ENCODE assay signal across 16 cellular contexts in the genomic region with DNA sequence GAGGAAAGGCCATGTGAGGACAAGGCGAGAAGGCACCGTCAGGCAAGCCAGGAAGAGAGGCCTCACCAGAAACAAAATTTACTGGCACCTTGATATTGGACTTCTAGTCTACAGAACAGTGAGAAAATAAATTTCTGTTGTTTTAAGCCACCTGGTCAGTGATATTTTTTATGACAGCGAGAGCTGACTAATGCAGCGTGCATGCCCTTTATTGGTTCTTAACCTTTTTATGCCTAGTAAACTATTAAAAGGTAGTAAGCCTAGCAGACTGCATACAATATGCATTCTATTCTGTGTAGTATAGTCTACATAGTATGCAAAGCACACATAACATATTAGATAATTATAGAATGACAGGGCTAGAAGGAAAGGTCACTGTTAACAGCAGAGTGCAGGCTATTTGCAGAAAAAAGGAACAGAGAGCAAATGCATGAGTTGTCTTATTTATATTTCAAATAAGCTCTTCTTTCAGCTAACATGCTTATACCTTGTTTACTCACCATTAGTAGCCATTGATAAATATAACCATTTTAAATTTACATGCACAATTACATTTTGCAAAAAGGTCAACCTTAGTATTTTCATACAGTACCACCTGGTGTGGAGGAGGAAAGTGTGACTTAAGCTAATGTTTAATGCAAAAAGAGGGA. TPM values are rescaled to one million over a fixed set of nuclear protein-coding genes. Genes with fewer than 3 reads are reported as not detected.
DNase-seq lines count a peak whose midpoint lies in the region; ATAC-seq and TF ChIP-seq lines count a peak whose summit lies in the region.
"Had no signal": no experiment of that assay in that cellular context is flagged by ENCODE, and none has a peak within 500 bp of the region (broad histone marks: within the 10 kb centered on the region; RNA-seq: fewer than 3 reads in every experiment).

No MANE protein-coding gene starts in this region.

- in situ Hi-C loops in brain microvascular endothelial cell (cut with HindIII; ENCODE audit: low pct_ligation_motif_present, low sequenced_read_pairs) = no loop called here

- H3K4me3 Mint-ChIP-seq in memory B cell (no peak overlapping the region), endodermal cell (no peak overlapping the region)
- H3K4me3 Mint-ChIP-seq: activated CD4-positive, alpha-beta T cell treated with anti-CD3 and anti-CD28 coated beads, Interleukin-2, amount 10 ng/mL, durations not matched to agents 24 days and 14 days; activated T-helper 17 cell treated with anti-CD3 and anti-CD28 coated beads, Interleukin-2, amount 50 U/mL, for 72 hours; T-helper 1 cell treated with Interleukin-12 subunit alpha and Interleukin-12 subunit beta and Interleukin-4 antibody, amounts not matched to agents 30 μg/mL and 1 μg/mL, for 36 hours had no signal

- H3K4me1 ChIP-seq in HCT116 (ENCODE audit: control insufficient read depth in 1 of 2, insufficient read depth in 2 of 2, low read length in 2 of 2) = peaks cover 23 to 52% of the 10 kb centered on the region in 2 experiments
- no peaks in the 10 kb centered on the region for H3K4me1 ChIP-seq in endodermal cell (ENCODE audit: control insufficient read depth, insufficient read depth, low read length)
- H3K4me1 ChIP-seq: ascending aorta had no signal

- H3K36me3 ChIP-seq in HCT116 (ENCODE audit: control insufficient read depth in 1 of 2, insufficient read depth in 2 of 2, low read length in 2 of 2) (no peaks in the 10 kb centered on the region), brain microvascular endothelial cell (replicated peaks) (no peaks in the 10 kb centered on the region), endodermal cell (ENCODE audit: control insufficient read depth, insufficient read depth, low read length) (no peaks in the 10 kb centered on the region)
- H3K36me3 ChIP-seq: ascending aorta, Peyer's patch had no signal

- H3K27me3 ChIP-seq in HCT116 (ENCODE audit: insufficient read depth, low read length) (no peaks in the 10 kb centered on the region), brain microvascular endothelial cell (replicated peaks) (no peaks in the 10 kb centered on the region), endodermal cell (ENCODE audit: control insufficient read depth, insufficient read depth, low read length, poor library complexity, severe bottlenecking) (no peaks in the 10 kb centered on the region)
- H3K27me3 ChIP-seq: ascending aorta, Peyer's patch had no signal

- POLR2A ChIA-PET in HCT116 (lab: Charles Lee) = interaction anchor here (0.6 kb wide), 1 partner anchor 52 kb away, joined by 4 read pairs; no protein-coding TSS in a partner anchor

- DNase-seq in HCT116 (ENCODE audit: low read depth, low spot score) (no peak), memory B cell (ENCODE audit: low spot score in 2 of 2) (no peak), brain microvascular endothelial cell (no peak), lower leg skin (ENCODE audit: low spot score in 2 of 2) (no peak), endodermal cell (no peak)
- DNase-seq: activated CD4-positive, alpha-beta T cell treated with anti-CD3 and anti-CD28 coated beads, Interleukin-2, amount 10 ng/mL, durations not matched to agents 24 days and 14 days; KG1; Peyer's patch; stimulated activated CD4-positive, alpha-beta T cell treated with anti-CD3 and anti-CD28 coated beads, Interleukin-2, amount 100 ng/mL, for 24 hours; stimulated activated naive CD4-positive, alpha-beta T cell had no signal

- TF ChIP-seq CTCF in HCT116 (IDR thresholded peaks at IDR 0.05 in 2 of 3, conservative IDR thresholded peaks at IDR 0.05 in 1 of 3; ENCODE audit: borderline replicate concordance in 1 of 3, insufficient read depth in 1 of 3, low read depth in 2 of 3, low read length in 2 of 3) (no peak), brain microvascular endothelial cell (IDR thresholded peaks at IDR 0.05; ENCODE audit: low read depth, low read length, missing control alignments) (no peak), lower leg skin (IDR thresholded peaks at IDR 0.05) (no peak), endodermal cell (conservative IDR thresholded peaks at IDR 0.05) (no peak)

- H3K36me3 Mint-ChIP-seq in memory B cell (peaks cover 1% of the 10 kb centered on the region), endodermal cell (ENCODE audit: low read depth) (no peaks in the 10 kb centered on the region)

- ATAC-seq in GM18502 (IDR thresholded peaks at IDR 0.05; ENCODE audit: poor library complexity, unreplicated experiment) = peak; percentile 71
- peak; percentile 26; the same call in 1 of the 2 replicates for ATAC-seq in HCT116
- peak; percentile 73 for ATAC-seq in HG03378 (IDR thresholded peaks at IDR 0.05; ENCODE audit: unreplicated experiment)
- ATAC-seq in memory B cell (ENCODE audit: low read depth) = peak; percentile 42
- no peak for ATAC-seq in GM21528 (IDR thresholded peaks at IDR 0.05; ENCODE audit: low FRiP score, unreplicated experiment)
- ATAC-seq: activated T-helper 17 cell treated with anti-CD3 and anti-CD28 coated beads, Interleukin-2, amount 50 U/mL, for 72 hours had no signal

- H3K9me3 ChIP-seq in HCT116 (ENCODE audit: control insufficient read depth in 1 of 2, insufficient read depth in 1 of 2, low read depth in 1 of 2, low read length in 2 of 2) = no peaks in the 10 kb centered on the region
- no peaks in the 10 kb centered on the region for H3K9me3 ChIP-seq in endodermal cell (ENCODE audit: control insufficient read depth, low read length)
- H3K9me3 ChIP-seq: ascending aorta, Peyer's patch had no signal

- no peaks in the 10 kb centered on the region for H3K79me2 ChIP-seq in HCT116 (ENCODE audit: insufficient read depth, low read length)

- H3K27ac ChIP-seq in HCT116 (ENCODE audit: low read depth, low read length) (no peak overlapping the region; the same call in 1 of the 2 replicates), brain microvascular endothelial cell (no peak overlapping the region), endodermal cell (ENCODE audit: low read depth, low read length) (no peak overlapping the region)
- H3K27ac ChIP-seq: ascending aorta had no signal

- peak overlapping the region; percentile 48 for H3K4me2 ChIP-seq in HCT116 (ENCODE audit: low read length)

- BruUV-seq in HCT116 (replicated peaks; lab: Mats Ljungman, UMichigan) = no TSS peak

- no peaks in the 10 kb centered on the region for H4K20me1 ChIP-seq in HCT116 (ENCODE audit: insufficient read depth)

- H3K4me1 Mint-ChIP-seq in memory B cell = peaks cover 25% of the 10 kb centered on the region
- peaks cover 4% of the 10 kb centered on the region for H3K4me1 Mint-ChIP-seq in endodermal cell
- H3K4me1 Mint-ChIP-seq: activated T-helper 17 cell treated with anti-CD3 and anti-CD28 coated beads, Interleukin-2, amount 50 U/mL, for 72 hours had no signal

- no peak overlapping the region for H3K4me3 ChIP-seq in HCT116 (replicated peaks in 1 of 2; ENCODE audit: low read depth in 1 of 2, low read length in 2 of 2)
- H3K4me3 ChIP-seq in brain microvascular endothelial cell (ENCODE audit: low read depth, low read length) = no peak overlapping the region
- no peak overlapping the region for H3K4me3 ChIP-seq in lower leg skin (ENCODE audit: low read depth, poor library complexity, severe bottlenecking)
- H3K4me3 ChIP-seq in endodermal cell (ENCODE audit: low read length) = no peak overlapping the region
- H3K4me3 ChIP-seq: ascending aorta, Peyer's patch had no signal

- WGBS in lower leg skin, 2 donors = 81 to 88% methylated on average over 4 of the region's 4 CpGs
- WGBS in endodermal cell (ENCODE audit: insufficient coverage in 1 of 2, insufficient read length in 1 of 2), 2 experiments = 93 to 100% methylated on average over 4 of the region's 4 CpGs

- intact Hi-C loops in HCT116 (cut with micrococcal nuclease) (loop anchor here (10.0 kb wide), 1 partner anchor 558 kb away; no protein-coding TSS in a partner anchor), lower leg skin (cut with DNase I; ENCODE audit: low total_unique reads) (no loop called here)

- no peak overlapping the region for H3K27ac Mint-ChIP-seq in memory B cell
- no peak overlapping the region for H3K27ac Mint-ChIP-seq in endodermal cell
- H3K27ac Mint-ChIP-seq: activated CD4-positive, alpha-beta T cell treated with anti-CD3 and anti-CD28 coated beads, Interleukin-2, amount 10 ng/mL, durations not matched to agents 24 days and 14 days; activated T-helper 17 cell treated with anti-CD3 and anti-CD28 coated beads, Interleukin-2, amount 50 U/mL, for 72 hours; T-helper 1 cell treated with Interleukin-12 subunit alpha and Interleukin-12 subunit beta and Interleukin-4 antibody, amounts not matched to agents 30 μg/mL and 1 μg/mL, for 36 hours had no signal

- H3K9me2 ChIP-seq in HCT116 (ENCODE audit: insufficient read depth) = no peaks in the 10 kb centered on the region

- H3K27me3 Mint-ChIP-seq in memory B cell (no peaks in the 10 kb centered on the region), endodermal cell (ENCODE audit: insufficient read depth) (peaks cover 5% of the 10 kb centered on the region)
- H3K27me3 Mint-ChIP-seq: activated CD4-positive, alpha-beta T cell treated with anti-CD3 and anti-CD28 coated beads, Interleukin-2, amount 10 ng/mL, durations not matched to agents 24 days and 14 days; activated T-helper 17 cell treated with anti-CD3 and anti-CD28 coated beads, Interleukin-2, amount 50 U/mL, for 72 hours had no signal

- TF ChIP-seq RAD21 in HCT116 (IDR thresholded peaks at IDR 0.05; ENCODE audit: low read depth) = no peak

- CTCF ChIA-PET in HCT116 (lab: Charles Lee) = interaction anchor here (1.2 to 1.3 kb wide), 2 partner anchors 14 to 200 kb away, joined by 3 to 5 read pairs; no protein-coding TSS in a partner anchor

- no peak overlapping the region for H3K9ac ChIP-seq in HCT116 (ENCODE audit: low read length)
- H3K9ac ChIP-seq in endodermal cell (ENCODE audit: extremely low read depth, low read length, poor library complexity, severe bottlenecking) = no peak overlapping the region

- no peak for TF ChIP-seq POLR2A in HCT116 (IDR thresholded peaks at IDR 0.05; ENCODE audit: borderline replicate concordance, extremely low read depth, insufficient read depth, insufficient read length)
- no peak for TF ChIP-seq POLR2A in lower leg skin (IDR thresholded peaks at IDR 0.05)

- RAD21 ChIA-PET in HCT116 (lab: Charles Lee; ENCODE audit: low non-redundant PET in 1 of 2, low total read pairs in 2 of 2, uncharacterized antibody in 2 of 2, unreplicated experiment in 2 of 2) = no interaction called here

- H2AFZ ChIP-seq in HCT116 (ENCODE audit: low read depth, low read length, poor library complexity, severe bottlenecking) = no peak overlapping the region

- H3K9me3 Mint-ChIP-seq in memory B cell (no peaks in the 10 kb centered on the region), endodermal cell (no peaks in the 10 kb centered on the region)
- H3K9me3 Mint-ChIP-seq: activated CD4-positive, alpha-beta T cell treated with anti-CD3 and anti-CD28 coated beads, Interleukin-2, amount 10 ng/mL, durations not matched to agents 24 days and 14 days; activated T-helper 17 cell treated with anti-CD3 and anti-CD28 coated beads, Interleukin-2, amount 50 U/mL, for 72 hours; T-helper 1 cell treated with Interleukin-12 subunit alpha and Interleukin-12 subunit beta and Interleukin-4 antibody, amounts not matched to agents 30 μg/mL and 1 μg/mL, for 36 hours had no signal

RNA-seq across cellular contexts. Expression of gene KATNAL1, which starts 25.3 kb away (rescaled TPM):
- total RNA-seq in HCT116 (2021; ENCODE audit: unreplicated experiment) = 17.3 TPM
- 3.1 and 3.4 TPM in 2 replicates for polyA plus RNA-seq in HCT116 (2012)
- 10 to 100 TPM in 1 of 4 donors, 1 to 10 TPM in 3; 3.1 to 15.2 (median 4.2) TPM for total RNA-seq in lower leg skin
- total RNA-seq in endodermal cell = 10 to 100 TPM; 20.3 to 32.2 TPM
- 17.0 TPM for polyA plus RNA-seq in endodermal cell (2013, experiment 1 of 2)
- polyA plus RNA-seq in endodermal cell (2013, experiment 2 of 2) = 16.1 TPM
